In genomic region chr2:13682878-13683277, GRCh38 we compare ENCODE assay signal across 16 cellular contexts.
DNase-seq lines count a peak whose midpoint lies in the region; FAIRE-seq and TF ChIP-seq lines count a peak whose summit lies in the region.
"Had no signal": no experiment of that assay in that cellular context is flagged by ENCODE, and none has a peak within 500 bp of the region (broad histone marks: within the 10 kb centered on the region; RNA-seq: fewer than 3 reads in every experiment).

No MANE protein-coding gene starts in this region.

- 32 to 42% methylated on average over 3 of the region's 3 CpGs for WGBS in lower leg skin, 2 donors

- H2AFZ ChIP-seq in astrocyte (ENCODE audit: low read depth, low read length), result no peak overlapping the region

- DNase-seq in HCEC 1CT (peak; percentile 42), astrocyte (ENCODE audit: low read depth) (peak; percentile 39), foreskin fibroblast (peak; percentile 29 to 55), COR-L47 (lab: John Stamatoyannopoulos, UW) (no peak), left ventricle myocardium inferior (no peak), lower leg skin (ENCODE audit: low spot score in 2 of 2) (no peak)
- DNase-seq in activated CD4-positive, alpha-beta memory T cell treated with anti-CD3 and anti-CD28 coated beads for 36 hours, result no peak
- DNase-seq: activated CD8-positive, alpha-beta memory T cell treated with anti-CD3 and anti-CD28 coated beads, Interleukin-2, amount 10 ng/mL, durations not matched to agents 7 days and 5 days; activated naive CD4-positive, alpha-beta T cell treated with anti-CD3 and anti-CD28 coated beads, Interleukin-2, amount 50 U/mL, for 16 hours; DMS79; NCI-H1417 treated with DMSO at 0.1 percent for 48 hours; stimulated activated CD4-positive, alpha-beta T cell treated with anti-CD3 and anti-CD28 coated beads, Interleukin-2, amount 100 ng/mL, for 48 hours had no signal

- CTCF ChIA-PET in activated CD4-positive, alpha-beta memory T cell treated with anti-CD3 and anti-CD28 coated beads for 36 hours (lab: Charles Lee), result no interaction called here

- intact Hi-C loops in left ventricle myocardium inferior (cut with micrococcal nuclease), result no loop called here
- intact Hi-C loops in lower leg skin (cut with DNase I; ENCODE audit: low total_unique reads), result no loop called here
- intact Hi-C loops in activated CD4-positive, alpha-beta memory T cell treated with anti-CD3 and anti-CD28 coated beads for 36 hours (cut with micrococcal nuclease), result no loop called here

- no peak for TF ChIP-seq POLR2A in lower leg skin (IDR thresholded peaks at IDR 0.05)

- no peak overlapping the region for H3K9ac ChIP-seq in astrocyte (ENCODE audit: low read length)

- H3K9me3 Mint-ChIP-seq in astrocyte (ENCODE audit: unreplicated experiment), result peaks cover 18% of the 10 kb centered on the region
- H3K9me3 Mint-ChIP-seq in activated CD4-positive, alpha-beta memory T cell treated with anti-CD3 and anti-CD28 coated beads for 36 hours, result peaks cover 21% of the 10 kb centered on the region

- no peaks in the 10 kb centered on the region for H4K20me1 ChIP-seq in astrocyte (ENCODE audit: insufficient read depth, low read length)

- H3K4me3 ChIP-seq in astrocyte (ENCODE audit: insufficient read depth, low read depth, low read length), result no peak overlapping the region
- H3K4me3 ChIP-seq in foreskin fibroblast (ENCODE audit: low read depth in 1 of 2, low read length in 2 of 2), result no peak overlapping the region
- no peak overlapping the region for H3K4me3 ChIP-seq in left ventricle myocardium inferior
- H3K4me3 ChIP-seq in lower leg skin (ENCODE audit: low read depth, poor library complexity, severe bottlenecking), result no peak overlapping the region
- H3K4me3 ChIP-seq: coronary artery had no signal

- H3K4me1 Mint-ChIP-seq in astrocyte (ENCODE audit: low read depth, unreplicated experiment), result peaks cover 13% of the 10 kb centered on the region
- H3K4me1 Mint-ChIP-seq in activated CD4-positive, alpha-beta memory T cell treated with anti-CD3 and anti-CD28 coated beads for 36 hours (ENCODE audit: low read depth), result no peaks in the 10 kb centered on the region
- H3K4me1 Mint-ChIP-seq: activated CD8-positive, alpha-beta memory T cell treated with anti-CD3 and anti-CD28 coated beads, Interleukin-2, amount 10 ng/mL, durations not matched to agents 7 days and 5 days had no signal

- peaks cover 2% of the 10 kb centered on the region for H3K36me3 Mint-ChIP-seq in astrocyte (ENCODE audit: low read depth, unreplicated experiment)
- H3K36me3 Mint-ChIP-seq in activated CD4-positive, alpha-beta memory T cell treated with anti-CD3 and anti-CD28 coated beads for 36 hours, result no peaks in the 10 kb centered on the region
- H3K36me3 Mint-ChIP-seq: activated CD8-positive, alpha-beta memory T cell treated with anti-CD3 and anti-CD28 coated beads, Interleukin-2, amount 10 ng/mL, durations not matched to agents 7 days and 5 days had no signal

- POLR2A ChIA-PET in activated CD4-positive, alpha-beta memory T cell treated with anti-CD3 and anti-CD28 coated beads for 36 hours (lab: Charles Lee), result no interaction called here

- no peaks in the 10 kb centered on the region for H3K4me1 ChIP-seq in astrocyte (ENCODE audit: insufficient read depth, low read length)
- no peaks in the 10 kb centered on the region for H3K4me1 ChIP-seq in left ventricle myocardium inferior

- FAIRE-seq in astrocyte (lab: Jason Lieb, UNC), result no peak
- FAIRE-seq: frontal cortex, HepG2 had no signal

- no peak for TF ChIP-seq CTCF in 22Rv1 (IDR thresholded peaks at IDR 0.05)
- no peak for TF ChIP-seq CTCF in astrocyte (IDR thresholded peaks at IDR 0.05; ENCODE audit: insufficient read depth, low read depth, low read length)
- TF ChIP-seq CTCF in foreskin fibroblast (IDR thresholded peaks at IDR 0.05; ENCODE audit: low read depth, low read length), result no peak
- no peak for TF ChIP-seq CTCF in left ventricle myocardium inferior (IDR thresholded peaks at IDR 0.05; ENCODE audit: borderline replicate concordance)
- TF ChIP-seq CTCF in lower leg skin (IDR thresholded peaks at IDR 0.05), result no peak

- H3K36me3 ChIP-seq in astrocyte (ENCODE audit: insufficient read depth, low read length) (no peaks in the 10 kb centered on the region), left ventricle myocardium inferior (no peaks in the 10 kb centered on the region)

- no peaks in the 10 kb centered on the region for H3K27me3 Mint-ChIP-seq in astrocyte (ENCODE audit: low read depth, unreplicated experiment)
- no peaks in the 10 kb centered on the region for H3K27me3 Mint-ChIP-seq in activated CD4-positive, alpha-beta memory T cell treated with anti-CD3 and anti-CD28 coated beads for 36 hours
- H3K27me3 Mint-ChIP-seq: activated CD8-positive, alpha-beta memory T cell treated with anti-CD3 and anti-CD28 coated beads, Interleukin-2, amount 10 ng/mL, durations not matched to agents 7 days and 5 days had no signal

- H3K4me2 ChIP-seq in astrocyte (ENCODE audit: low read length), result no peak overlapping the region

- no peak overlapping the region for H3K4me3 Mint-ChIP-seq in astrocyte (ENCODE audit: unreplicated experiment)
- no peak overlapping the region for H3K4me3 Mint-ChIP-seq in activated CD4-positive, alpha-beta memory T cell treated with anti-CD3 and anti-CD28 coated beads for 36 hours
- H3K4me3 Mint-ChIP-seq: activated CD8-positive, alpha-beta memory T cell treated with anti-CD3 and anti-CD28 coated beads, Interleukin-2, amount 10 ng/mL, durations not matched to agents 7 days and 5 days had no signal

- H3K27ac Mint-ChIP-seq in astrocyte (ENCODE audit: unreplicated experiment), result peak overlapping the region; percentile 94
- H3K27ac Mint-ChIP-seq in activated CD4-positive, alpha-beta memory T cell treated with anti-CD3 and anti-CD28 coated beads for 36 hours, result no peak overlapping the region
- H3K27ac Mint-ChIP-seq: activated CD8-positive, alpha-beta memory T cell treated with anti-CD3 and anti-CD28 coated beads, Interleukin-2, amount 10 ng/mL, durations not matched to agents 7 days and 5 days had no signal

- H3K79me2 ChIP-seq in astrocyte (ENCODE audit: insufficient read depth, low read length), result no peaks in the 10 kb centered on the region

- H3K9me3 ChIP-seq in astrocyte (ENCODE audit: insufficient read depth, low read depth, low read length) (peaks cover 7% of the 10 kb centered on the region), left ventricle myocardium inferior (replicated peaks) (peaks cover 43% of the 10 kb centered on the region)

- H3K27ac ChIP-seq in 22Rv1 (peak overlapping the region; percentile 43; the same call in 1 of the 2 replicates), astrocyte (ENCODE audit: low read depth, low read length) (no peak overlapping the region), left ventricle myocardium inferior (replicated peaks) (no peak overlapping the region)
- H3K27ac ChIP-seq: coronary artery had no signal

- no peaks in the 10 kb centered on the region for H3K27me3 ChIP-seq in astrocyte (ENCODE audit: insufficient read depth, low read length)
- H3K27me3 ChIP-seq in left ventricle myocardium inferior (ENCODE audit: low read depth), result no peaks in the 10 kb centered on the region

Comparison
In these comparisons a context has a peak if more than half of its experiments do, and no peak if none do; other contexts are left out.
1. DNase-seq: peak in HCEC 1CT (single experiment), astrocyte (single experiment) and foreskin fibroblast (2 of 2); none in COR-L47 (single experiment), left ventricle myocardium inferior (single experiment), lower leg skin (0 of 2) and activated CD4-positive, alpha-beta memory T cell treated with anti-CD3 and anti-CD28 coated beads for 36 hours (single experiment).